16 cellular contexts compared by ENCODE assay signal in the genomic region with DNA sequence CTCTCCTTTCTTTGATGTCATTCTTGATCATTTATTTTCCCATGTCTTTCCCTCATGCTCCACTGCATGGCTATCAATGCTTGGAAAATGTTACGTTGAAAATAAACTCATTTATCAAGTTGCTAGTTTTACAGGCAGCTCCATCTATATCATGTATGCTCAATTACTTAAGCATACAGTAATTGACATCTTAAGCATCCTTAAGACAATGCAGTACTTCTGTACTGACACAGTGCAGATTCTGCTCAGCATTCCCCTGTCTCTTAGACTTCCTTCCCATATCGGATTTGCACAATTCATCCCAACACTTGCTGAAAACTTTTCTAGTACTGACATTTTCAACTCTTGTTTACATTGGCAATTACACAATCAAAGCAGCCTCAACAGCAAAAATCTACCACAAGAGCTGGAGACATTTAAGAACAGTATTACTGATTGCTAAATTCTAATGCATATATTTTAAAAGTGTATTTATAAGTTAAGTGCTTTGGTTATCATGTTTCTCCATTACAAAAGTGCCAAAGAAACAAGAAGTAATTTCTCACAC.
"Had no signal": no experiment of that assay in that cellular context is flagged by ENCODE, and none has a peak within 500 bp of the region (broad histone marks: within the 10 kb centered on the region; RNA-seq: fewer than 3 reads in every experiment).

No MANE protein-coding gene starts in this region.

- H3K9me3 Mint-ChIP-seq: dendritic cell treated with granulocyte-macrophage colony-stimulating factor and Interleukin-4, amounts not matched to agents 40 ng/mL and 50 ng/mL, for 4 days; effector memory CD8-positive, alpha-beta T cell; naive B cell had no signal

- DNase-seq: activated CD4-positive, alpha-beta T cell treated with anti-CD3 and anti-CD28 coated beads, Interleukin-2, amount 50 U/mL, for 1 hour; activated CD4-positive, CD25-positive, alpha-beta regulatory T cell; activated T-cell treated with anti-CD3 and anti-CD28 coated beads for 4 hours; aorta; central memory CD4-positive, alpha-beta T cell; effector memory CD8-positive, alpha-beta T cell; foreskin melanocyte; heart left ventricle; naive B cell; uterus had no signal

- H3K27ac Mint-ChIP-seq: activated naive CD8-positive, alpha-beta T cell; dendritic cell treated with granulocyte-macrophage colony-stimulating factor and Interleukin-4, amounts not matched to agents 40 ng/mL and 50 ng/mL, for 4 days; effector memory CD8-positive, alpha-beta T cell; naive B cell had no signal

- H3K27ac ChIP-seq: epithelial cell of prostate, parathyroid adenoma, skin epidermis, uterus had no signal

- H3K9me3 ChIP-seq: heart left ventricle, uterus had no signal

- H3K27me3 ChIP-seq: heart left ventricle, uterus had no signal

- H3K36me3 Mint-ChIP-seq: activated naive CD8-positive, alpha-beta T cell; naive B cell had no signal

- H3K36me3 ChIP-seq: heart left ventricle, uterus had no signal

- H3K4me3 Mint-ChIP-seq: activated naive CD8-positive, alpha-beta T cell; dendritic cell treated with granulocyte-macrophage colony-stimulating factor and Interleukin-4, amounts not matched to agents 40 ng/mL and 50 ng/mL, for 4 days; effector memory CD8-positive, alpha-beta T cell had no signal

- ATAC-seq: effector memory CD8-positive, alpha-beta T cell had no signal

- H3K27me3 Mint-ChIP-seq: dendritic cell treated with granulocyte-macrophage colony-stimulating factor and Interleukin-4, amounts not matched to agents 40 ng/mL and 50 ng/mL, for 4 days had no signal

- H3K4me3 ChIP-seq: heart left ventricle, lung, skin epidermis, uterus had no signal

- H3K9ac ChIP-seq: parathyroid adenoma had no signal

- H3K4me1 ChIP-seq: parathyroid adenoma, uterus had no signal
